8 cellular contexts compared by ENCODE assay signal in genomic region chr3:48151058-48151806, GRCh38. TPM values are rescaled to one million over a fixed set of nuclear protein-coding genes. Genes with fewer than 3 reads are reported as not detected.
DNase-seq lines count a peak whose midpoint lies in the region; ATAC-seq and TF ChIP-seq lines count a peak whose summit lies in the region.

No MANE protein-coding gene starts in this region.

- CTCF ChIA-PET in CD4-positive, alpha-beta memory T cell (lab: Charles Lee; ENCODE audit: partially characterized antibody), result interaction anchor here (1.3 to 1.9 kb wide), 5 partner anchors 32 to 631 kb away, joined by 4 to 13 read pairs (median 5); no protein-coding TSS in a partner anchor
- CTCF ChIA-PET in activated CD4-positive, alpha-beta T cell treated with anti-CD3 and anti-CD28 coated beads for 36 hours (lab: Charles Lee), result interaction anchor here (0.5 to 1.5 kb wide), 16 partner anchors 19 to 755 kb away, joined by 3 to 10 read pairs (median 3); no protein-coding TSS in a partner anchor

- H3K27me3 Mint-ChIP-seq in CD4-positive, alpha-beta memory T cell, result peaks cover 2% of the 10 kb centered on the region in 2 donors
- H3K27me3 Mint-ChIP-seq in activated CD4-positive, alpha-beta T cell treated with anti-CD3 and anti-CD28 coated beads for 36 hours, result no peaks in the 10 kb centered on the region

- ATAC-seq in activated CD4-positive, alpha-beta T cell treated with anti-CD3 and anti-CD28 coated beads for 36 hours, result peak; percentile 96
- ATAC-seq in left lobe of liver, result peak; percentile 99
- ATAC-seq in GM18505 (IDR thresholded peaks at IDR 0.05; ENCODE audit: unreplicated experiment), result no peak

- peak in 4 of 5 donors; percentile 39 to 51 (median 44) for DNase-seq in CD4-positive, alpha-beta memory T cell
- peak; percentile 88 for DNase-seq in H7
- DNase-seq in NCI-H2196 (lab: John Stamatoyannopoulos, UW; ENCODE audit: unreplicated experiment), result peak; percentile 75
- peak; percentile 81 for DNase-seq in activated CD4-positive, alpha-beta T cell treated with anti-CD3 and anti-CD28 coated beads for 36 hours
- peak; percentile 92 for DNase-seq in choroid plexus epithelial cell (ENCODE audit: low read depth)
- peak; percentile 79 for DNase-seq in left lobe of liver (ENCODE audit: low spot score)
- DNase-seq in stimulated activated CD4-positive, alpha-beta T cell treated with anti-CD3 and anti-CD28 coated beads, Interleukin-2, amount 100 ng/mL, for 24 hours, result peak; percentile 54 to 65

- POLR2A ChIA-PET in CD4-positive, alpha-beta memory T cell (lab: Charles Lee; ENCODE audit: partially characterized antibody), result no interaction called here
- POLR2A ChIA-PET in activated CD4-positive, alpha-beta T cell treated with anti-CD3 and anti-CD28 coated beads for 36 hours (lab: Charles Lee), result no interaction called here

- H3K27me3 ChIP-seq in CD4-positive, alpha-beta memory T cell (ENCODE audit: insufficient read depth, low read length), result no peaks in the 10 kb centered on the region
- no peaks in the 10 kb centered on the region for H3K27me3 ChIP-seq in H7 (ENCODE audit: control insufficient read depth, insufficient read depth, low read length)

- H3K27ac ChIP-seq in CD4-positive, alpha-beta memory T cell (ENCODE audit: low read depth, low read length), result no peak overlapping the region

- no peaks in the 10 kb centered on the region for H3K9me3 Mint-ChIP-seq in CD4-positive, alpha-beta memory T cell
- H3K9me3 Mint-ChIP-seq in activated CD4-positive, alpha-beta T cell treated with anti-CD3 and anti-CD28 coated beads for 36 hours (ENCODE audit: low read depth), result no peaks in the 10 kb centered on the region

- H3K4me1 ChIP-seq in CD4-positive, alpha-beta memory T cell (ENCODE audit: insufficient read depth, low read length), result no peaks in the 10 kb centered on the region

- H3K4me1 Mint-ChIP-seq in CD4-positive, alpha-beta memory T cell, result no peaks in the 10 kb centered on the region
- H3K4me1 Mint-ChIP-seq in activated CD4-positive, alpha-beta T cell treated with anti-CD3 and anti-CD28 coated beads for 36 hours, result no peaks in the 10 kb centered on the region

- H3K36me3 ChIP-seq in CD4-positive, alpha-beta memory T cell (ENCODE audit: insufficient read depth, low read length), result no peaks in the 10 kb centered on the region
- H3K36me3 ChIP-seq in H7 (replicated peaks; ENCODE audit: control insufficient read depth, insufficient read depth, low read length), result no peaks in the 10 kb centered on the region

- intact Hi-C loops in CD4-positive, alpha-beta memory T cell (cut with micrococcal nuclease), result loop anchor here (2.0 kb wide), 1 partner anchor 326 kb away; no protein-coding TSS in a partner anchor
- intact Hi-C loops in activated CD4-positive, alpha-beta T cell treated with anti-CD3 and anti-CD28 coated beads for 36 hours (cut with DNase I, micrococcal nuclease), result loop anchor here (1.0 to 10.0 kb wide), 3 partner anchors 161 to 314 kb away; no protein-coding TSS in a partner anchor

- H3K36me3 Mint-ChIP-seq in CD4-positive, alpha-beta memory T cell, result no peaks in the 10 kb centered on the region
- no peaks in the 10 kb centered on the region for H3K36me3 Mint-ChIP-seq in activated CD4-positive, alpha-beta T cell treated with anti-CD3 and anti-CD28 coated beads for 36 hours (ENCODE audit: low read depth)

- H3K27ac Mint-ChIP-seq in CD4-positive, alpha-beta memory T cell, result no peak overlapping the region
- H3K27ac Mint-ChIP-seq in activated CD4-positive, alpha-beta T cell treated with anti-CD3 and anti-CD28 coated beads for 36 hours, result no peak overlapping the region

- no peak overlapping the region for H3K4me3 ChIP-seq in CD4-positive, alpha-beta memory T cell (ENCODE audit: low read length in 2 of 2)
- no peak overlapping the region for H3K4me3 ChIP-seq in H7 (ENCODE audit: insufficient read depth, low read depth, low read length)
- H3K4me3 ChIP-seq in choroid plexus epithelial cell (ENCODE audit: low read depth, low read length), result no peak overlapping the region

- TF ChIP-seq POLR2A in GM18505 (IDR thresholded peaks at IDR 0.05; ENCODE audit: borderline replicate concordance, extremely low read depth, insufficient read depth, insufficient read length), result no peak

- no peaks in the 10 kb centered on the region for H3K9me3 ChIP-seq in CD4-positive, alpha-beta memory T cell (ENCODE audit: control insufficient read depth in 1 of 2, low read length in 2 of 2)

- H3K4me3 Mint-ChIP-seq in CD4-positive, alpha-beta memory T cell, result no peak overlapping the region
- H3K4me3 Mint-ChIP-seq in activated CD4-positive, alpha-beta T cell treated with anti-CD3 and anti-CD28 coated beads for 36 hours, result no peak overlapping the region

- TF ChIP-seq CTCF in choroid plexus epithelial cell (conservative IDR thresholded peaks at IDR 0.05; ENCODE audit: low read depth, low read length), result peak; percentile 92

RNA-seq across cellular contexts. Expression of gene CDC25A, which starts 37.0 kb away (rescaled TPM):
- total RNA-seq in CD4-positive, alpha-beta memory T cell, result not detected
- polyA plus RNA-seq in CD4-positive, alpha-beta memory T cell, result under 1 TPM in 1 of 2 donors, not detected in 1; 0.09 TPM
- total RNA-seq in H7 (2014; rRNA removed; shearing (Covaris generic)), result 72.3 and 79.1 TPM in 2 replicates
- total RNA-seq in activated CD4-positive, alpha-beta T cell treated with anti-CD3 and anti-CD28 coated beads for 36 hours, result 10 to 100 TPM; 32.5 to 33.9 TPM
- total RNA-seq in left lobe of liver, result 0.58 TPM

Comparison
In these comparisons a context has a peak if more than half of its experiments do, and no peak if none do; other contexts are left out.
1. RNA of gene CDC25A, which starts 37.0 kb away (total RNA-seq): 72.3 to 79.1 TPM in H7 and 32.5 to 33.9 TPM in activated CD4-positive, alpha-beta T cell treated with anti-CD3 and anti-CD28 coated beads for 36 hours; 0.58 TPM in left lobe of liver (single experiment) and not detected in CD4-positive, alpha-beta memory T cell; every median in the first group is over 10 times any median in the second.
2. Peak in every context shown above with its lines, with median percentiles within 50 percentile points of each other: DNase-seq.